ENCODE assay signal across 18 cellular contexts in genomic region chr3:118408431-118408830, GRCh38.
DNase-seq lines count a peak whose midpoint lies in the region; ATAC-seq, FAIRE-seq and TF ChIP-seq lines count a peak whose summit lies in the region.
"Had no signal": no experiment of that assay in that cellular context is flagged by ENCODE, and none has a peak within 500 bp of the region (broad histone marks: within the 10 kb centered on the region; RNA-seq: fewer than 3 reads in every experiment).

No MANE protein-coding gene starts in this region.

- H3K79me2 ChIP-seq in SK-N-SH (ENCODE audit: insufficient read depth) = no peaks in the 10 kb centered on the region

- no peak overlapping the region for H2AFZ ChIP-seq in SK-N-SH (ENCODE audit: low read depth)

- intact Hi-C loops in testis (cut with DNase I; ENCODE audit: low total_unique reads) = no loop called here

- H3K9ac ChIP-seq in SK-N-SH = no peak overlapping the region

- H3K4me3 ChIP-seq in SK-N-SH (ENCODE audit: low read depth in 2 of 2, low read length in 1 of 2) (no peak overlapping the region), bronchial epithelial cell (ENCODE audit: low read depth, low read length) (no peak overlapping the region), testis (no peak overlapping the region), SJCRH30 (no peak overlapping the region)
- H3K4me3 ChIP-seq: HAP-1 had no signal

- TF ChIP-seq RAD21 in SK-N-SH (IDR thresholded peaks at IDR 0.05; ENCODE audit: low read length) = no peak

- POLR2A ChIA-PET in SK-N-SH (lab: Yijun Ruan, JAX) = no interaction called here

- TF ChIP-seq CTCF in SK-N-SH (IDR thresholded peaks at IDR 0.05) (no peak), bronchial epithelial cell (IDR thresholded peaks at IDR 0.05; ENCODE audit: insufficient read depth, low read length, severe bottlenecking) (no peak), testis (IDR thresholded peaks at IDR 0.05) (no peak), GM10266 (IDR thresholded peaks at IDR 0.05; ENCODE audit: control insufficient read depth, insufficient read depth, low read depth, missing control alignments) (no peak)

- H3K9me2 ChIP-seq in SK-N-SH = no peaks in the 10 kb centered on the region

- H3K36me3 ChIP-seq in SK-N-SH (replicated peaks in 1 of 2; ENCODE audit: control insufficient read depth in 1 of 2, insufficient read depth in 2 of 2, low read length in 1 of 2) (no peaks in the 10 kb centered on the region), bronchial epithelial cell (ENCODE audit: control insufficient read depth, insufficient read depth, low read length) (no peaks in the 10 kb centered on the region), testis (ENCODE audit: low read depth, missing control alignments) (no peaks in the 10 kb centered on the region), SJCRH30 (no peaks in the 10 kb centered on the region)
- H3K36me3 ChIP-seq: HAP-1 had no signal

- H3K27me3 ChIP-seq in SK-N-SH (ENCODE audit: insufficient read depth) (no peaks in the 10 kb centered on the region), bronchial epithelial cell (ENCODE audit: control insufficient read depth, insufficient read depth, low read length) (no peaks in the 10 kb centered on the region), testis (no peaks in the 10 kb centered on the region), SJCRH30 (no peaks in the 10 kb centered on the region)

- FAIRE-seq in bronchial epithelial cell (lab: Jason Lieb, UNC) = no peak
- FAIRE-seq: D721Med, GM19239, H1 had no signal

- ATAC-seq in SK-N-SH treated with all-trans-retinoic acid at 6 μM for 48 hours (no peak), HG03354 (IDR thresholded peaks at IDR 0.05; ENCODE audit: poor library complexity, severe bottlenecking, unreplicated experiment) (no peak)
- ATAC-seq: CD8-positive, alpha-beta T cell had no signal

- no peaks in the 10 kb centered on the region for H3K4me1 ChIP-seq in SK-N-SH (ENCODE audit: control insufficient read depth in 1 of 2, insufficient read depth in 2 of 2, low read depth in 1 of 2, low read length in 1 of 2)
- no peaks in the 10 kb centered on the region for H3K4me1 ChIP-seq in testis
- no peaks in the 10 kb centered on the region for H3K4me1 ChIP-seq in SJCRH30

- H3K4me2 ChIP-seq in SK-N-SH = no peak overlapping the region

- no peak for TF ChIP-seq POLR2A in testis (IDR thresholded peaks at IDR 0.05)

- no peak for TF ChIP-seq EP300 in SK-N-SH (IDR thresholded peaks at IDR 0.05; ENCODE audit: borderline replicate concordance in 1 of 2, low read depth in 1 of 2, low read length in 1 of 2)

- H3F3A ChIP-seq in SK-N-SH (replicated peaks; ENCODE audit: insufficient read depth) = no peaks in the 10 kb centered on the region

- no peaks in the 10 kb centered on the region for H3K9me3 ChIP-seq in SK-N-SH
- no peaks in the 10 kb centered on the region for H3K9me3 ChIP-seq in testis
- no peaks in the 10 kb centered on the region for H3K9me3 ChIP-seq in SJCRH30 (replicated peaks)
- H3K9me3 ChIP-seq: HAP-1 had no signal

- CTCF ChIA-PET in SK-N-SH (lab: Yijun Ruan, JAX) = no interaction called here

- H3K27ac ChIP-seq in SK-N-SH (ENCODE audit: low read depth in 2 of 2, low read length in 1 of 2) (no peak overlapping the region), testis (no peak overlapping the region), SJCRH30 (no peak overlapping the region)
- H3K27ac ChIP-seq: 22Rv1 had no signal

- DNase-seq in SK-N-SH (no peak), RKO (ENCODE audit: low spot score) (peak; percentile 18), bronchial epithelial cell (ENCODE audit: low read depth) (peak; percentile 93), testis (no peak), SJCRH30 (no peak), GM10266 (ENCODE audit: extremely low spot score) (no peak)
- DNase-seq: CD8-positive, alpha-beta T cell; COR-L47; DMS153; DMS79 treated with DMSO at 0.1 percent for 48 hours; GDM1 had no signal

- H4K20me1 ChIP-seq in SK-N-SH (ENCODE audit: insufficient read depth) = no peaks in the 10 kb centered on the region

TF ChIP-seq in SK-N-SH treated with all-trans-retinoic acid at 6 μM for 48 hours, 23 proteins besides CTCF, POLR2A, EP300 and RAD21:
- TF ChIP-seq ISL1 (CRISPR knock-in tag; IDR thresholded peaks at IDR 0.05) (peak; percentile 61; the same call in 1 of the 2 replicates), TCF4 (CRISPR knock-in tag; IDR thresholded peaks at IDR 0.05; ENCODE audit: borderline replicate concordance) (no peak), ZC3H10 (CRISPR knock-in tag; IDR thresholded peaks at IDR 0.05) (0 out of 2 replicates have a peak, but pooled peaks have one; percentile 30), ARNTL (CRISPR knock-in tag; IDR thresholded peaks at IDR 0.05; ENCODE audit: borderline replicate concordance, low read depth) (no peak), CSDC2 (CRISPR knock-in tag; IDR thresholded peaks at IDR 0.05) (no peak)

TF ChIP-seq in SK-N-SH, 30 proteins besides CTCF, POLR2A, EP300 and RAD21:
- TF ChIP-seq ELF1 (IDR thresholded peaks at IDR 0.05) = no peak
- TF ChIP-seq REST (IDR thresholded peaks at IDR 0.05; ENCODE audit: low read depth, low read length) = no peak
- no peak for TF ChIP-seq RXRA (IDR thresholded peaks at IDR 0.05; ENCODE audit: borderline replicate concordance, low read depth)
- TF ChIP-seq TAF1 (IDR thresholded peaks at IDR 0.05; ENCODE audit: borderline replicate concordance, low read depth, low read length) = no peak
- no peak for TF ChIP-seq NRF1 (IDR thresholded peaks at IDR 0.05; ENCODE audit: low read depth, low read length)
- no peak for TF ChIP-seq SMC3 (IDR thresholded peaks at IDR 0.05; ENCODE audit: low read depth, low read length)
- no peak for TF ChIP-seq TEAD4 (IDR thresholded peaks at IDR 0.05; ENCODE audit: borderline replicate concordance, insufficient read depth)
- TF ChIP-seq EZH2phosphoT487 (IDR thresholded peaks at IDR 0.05; ENCODE audit: borderline replicate concordance, low read depth) = no peak
- TF ChIP-seq POLR2AphosphoS5 (IDR thresholded peaks at IDR 0.05; ENCODE audit: low read depth, low read length) = no peak
- TF ChIP-seq CHD2 (IDR thresholded peaks at IDR 0.05; ENCODE audit: low read length, partially characterized antibody) = no peak
- TF ChIP-seq, protein P1, sequence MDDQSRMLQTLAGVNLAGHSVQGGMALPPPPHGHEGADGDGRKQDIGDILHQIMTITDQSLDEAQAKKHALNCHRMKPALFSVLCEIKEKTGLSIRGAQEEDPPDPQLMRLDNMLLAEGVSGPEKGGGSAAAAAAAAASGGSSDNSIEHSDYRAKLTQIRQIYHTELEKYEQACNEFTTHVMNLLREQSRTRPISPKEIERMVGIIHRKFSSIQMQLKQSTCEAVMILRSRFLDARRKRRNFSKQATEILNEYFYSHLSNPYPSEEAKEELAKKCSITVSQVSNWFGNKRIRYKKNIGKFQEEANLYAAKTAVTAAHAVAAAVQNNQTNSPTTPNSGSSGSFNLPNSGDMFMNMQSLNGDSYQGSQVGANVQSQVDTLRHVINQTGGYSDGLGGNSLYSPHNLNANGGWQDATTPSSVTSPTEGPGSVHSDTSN (IDR thresholded peaks at IDR 0.05) = no peak
- TF ChIP-seq USF1 (IDR thresholded peaks at IDR 0.05; ENCODE audit: borderline replicate concordance, low read depth) = no peak
- TF ChIP-seq, protein P2, sequence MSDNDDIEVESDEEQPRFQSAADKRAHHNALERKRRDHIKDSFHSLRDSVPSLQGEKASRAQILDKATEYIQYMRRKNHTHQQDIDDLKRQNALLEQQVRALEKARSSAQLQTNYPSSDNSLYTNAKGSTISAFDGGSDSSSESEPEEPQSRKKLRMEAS (IDR thresholded peaks at IDR 0.05; ENCODE audit: low read depth) = no peak

Comparison
In these comparisons a context has a peak if more than half of its experiments do, and no peak if none do; other contexts are left out.
1. DNase-seq: peak in RKO (single experiment) and bronchial epithelial cell (single experiment); none in SK-N-SH (single experiment), testis (single experiment), SJCRH30 (0 of 2) and GM10266 (single experiment).